Comparison of ENCODE assay signal across 1 cellular context in genomic region chr4:118835896-118836762, GRCh38.
TF ChIP-seq lines count a peak whose summit lies in the region.

Gene SEC24D, minus strand, starts transcription at chr4:118836126. Its CDS starts 2,430 bp downstream, at chr4:118833696.

TF ChIP-seq in HepG2, 621 proteins besides CTCF, POLR2A, EP300 and RAD21 (continued from another document and continues in another):
- TF ChIP-seq ARID5B (CRISPR knock-in tag; IDR thresholded peaks at IDR 0.05) (no peak), SAFB2 (CRISPR knock-in tag; IDR thresholded peaks at IDR 0.05; ENCODE audit: borderline replicate concordance, low read depth) (no peak; the same call in 1 of the 2 replicates), JUNB (CRISPR knock-in tag; IDR thresholded peaks at IDR 0.05; ENCODE audit: borderline replicate concordance) (peak; percentile 59; the same call in 1 of the 2 replicates), ZSCAN21 (CRISPR knock-in tag; IDR thresholded peaks at IDR 0.05; ENCODE audit: borderline replicate concordance) (peak; percentile 33; the same call in 1 of the 2 replicates), ZBTB40 (IDR thresholded peaks at IDR 0.05) (no peak), ZBTB40 (CRISPR knock-in tag; IDR thresholded peaks at IDR 0.05) (no peak), ZFAT (CRISPR knock-in tag; conservative IDR thresholded peaks at IDR 0.05) (0 out of 2 replicates have a peak, but pooled peaks have one; percentile 57), SNAPC4 (CRISPR knock-in tag; IDR thresholded peaks at IDR 0.05) (no peak), ZBTB4 (CRISPR knock-in tag; IDR thresholded peaks at IDR 0.05; ENCODE audit: borderline replicate concordance) (no peak), TBX3 (IDR thresholded peaks at IDR 0.05; ENCODE audit: borderline replicate concordance) (no peak), ELF3 (CRISPR knock-in tag; IDR thresholded peaks at IDR 0.05) (peak; percentile 16; the same call in 1 of the 2 replicates), THRA (CRISPR knock-in tag; IDR thresholded peaks at IDR 0.05; ENCODE audit: borderline replicate concordance) (no peak), ZNF234 (CRISPR knock-in tag; conservative IDR thresholded peaks at IDR 0.05) (no peak), KAT8 (CRISPR knock-in tag; IDR thresholded peaks at IDR 0.05) (no peak; the same call in 1 of the 2 replicates), TRAFD1 (CRISPR knock-in tag; IDR thresholded peaks at IDR 0.05; ENCODE audit: borderline replicate concordance) (no peak), ZNF557 (CRISPR knock-in tag; IDR thresholded peaks at IDR 0.05) (no peak), ZBTB39 (CRISPR knock-in tag; IDR thresholded peaks at IDR 0.05) (no peak), ZNF891 (CRISPR knock-in tag; IDR thresholded peaks at IDR 0.05) (no peak), ZBTB14 (CRISPR knock-in tag; IDR thresholded peaks at IDR 0.05) (peak; percentile 88)
